Comparison of ENCODE assay signal across 1 cellular context in the genomic region with DNA sequence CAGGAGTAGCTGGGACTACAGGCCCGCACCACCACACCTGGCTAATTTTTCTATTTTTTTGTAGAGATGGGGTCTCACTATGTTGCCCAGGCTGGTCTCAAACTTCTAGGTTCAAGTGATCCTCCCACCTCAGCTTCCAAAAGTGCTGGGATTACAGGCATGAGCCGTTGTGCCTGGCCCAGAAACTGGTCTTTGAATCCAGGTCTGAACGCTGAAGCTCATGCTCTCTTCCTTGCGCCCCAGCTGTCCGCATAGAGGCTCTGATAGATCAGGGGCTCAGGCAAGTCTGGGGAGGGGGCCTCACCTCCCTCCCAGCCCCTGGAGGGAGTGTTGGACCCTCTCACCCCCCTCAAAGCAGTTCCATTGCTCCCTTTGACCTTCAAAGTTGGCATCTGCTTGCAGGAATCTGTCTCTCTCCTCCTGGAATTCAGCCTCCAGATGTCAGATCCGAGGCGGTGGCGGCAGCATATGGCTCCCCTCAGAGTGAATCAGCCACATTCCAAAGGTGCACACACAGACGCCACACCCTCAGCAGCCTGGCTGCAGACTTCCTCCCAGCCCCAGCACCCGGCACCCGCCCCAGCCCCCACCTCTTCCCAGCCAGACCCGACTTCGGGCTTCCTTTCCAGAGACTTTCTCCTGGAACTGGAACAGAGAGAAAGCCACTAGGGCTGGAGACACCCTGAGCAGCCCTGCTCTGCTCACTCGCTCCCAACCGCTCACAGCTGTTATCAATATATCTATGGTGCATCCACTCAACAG.
TF ChIP-seq lines count a peak whose summit lies in the region.

No MANE protein-coding gene starts in this region.

TF ChIP-seq in GM23338, 12 proteins besides CTCF, POLR2A, EP300 and RAD21 (continued from another document):
- TF ChIP-seq, protein P1, sequence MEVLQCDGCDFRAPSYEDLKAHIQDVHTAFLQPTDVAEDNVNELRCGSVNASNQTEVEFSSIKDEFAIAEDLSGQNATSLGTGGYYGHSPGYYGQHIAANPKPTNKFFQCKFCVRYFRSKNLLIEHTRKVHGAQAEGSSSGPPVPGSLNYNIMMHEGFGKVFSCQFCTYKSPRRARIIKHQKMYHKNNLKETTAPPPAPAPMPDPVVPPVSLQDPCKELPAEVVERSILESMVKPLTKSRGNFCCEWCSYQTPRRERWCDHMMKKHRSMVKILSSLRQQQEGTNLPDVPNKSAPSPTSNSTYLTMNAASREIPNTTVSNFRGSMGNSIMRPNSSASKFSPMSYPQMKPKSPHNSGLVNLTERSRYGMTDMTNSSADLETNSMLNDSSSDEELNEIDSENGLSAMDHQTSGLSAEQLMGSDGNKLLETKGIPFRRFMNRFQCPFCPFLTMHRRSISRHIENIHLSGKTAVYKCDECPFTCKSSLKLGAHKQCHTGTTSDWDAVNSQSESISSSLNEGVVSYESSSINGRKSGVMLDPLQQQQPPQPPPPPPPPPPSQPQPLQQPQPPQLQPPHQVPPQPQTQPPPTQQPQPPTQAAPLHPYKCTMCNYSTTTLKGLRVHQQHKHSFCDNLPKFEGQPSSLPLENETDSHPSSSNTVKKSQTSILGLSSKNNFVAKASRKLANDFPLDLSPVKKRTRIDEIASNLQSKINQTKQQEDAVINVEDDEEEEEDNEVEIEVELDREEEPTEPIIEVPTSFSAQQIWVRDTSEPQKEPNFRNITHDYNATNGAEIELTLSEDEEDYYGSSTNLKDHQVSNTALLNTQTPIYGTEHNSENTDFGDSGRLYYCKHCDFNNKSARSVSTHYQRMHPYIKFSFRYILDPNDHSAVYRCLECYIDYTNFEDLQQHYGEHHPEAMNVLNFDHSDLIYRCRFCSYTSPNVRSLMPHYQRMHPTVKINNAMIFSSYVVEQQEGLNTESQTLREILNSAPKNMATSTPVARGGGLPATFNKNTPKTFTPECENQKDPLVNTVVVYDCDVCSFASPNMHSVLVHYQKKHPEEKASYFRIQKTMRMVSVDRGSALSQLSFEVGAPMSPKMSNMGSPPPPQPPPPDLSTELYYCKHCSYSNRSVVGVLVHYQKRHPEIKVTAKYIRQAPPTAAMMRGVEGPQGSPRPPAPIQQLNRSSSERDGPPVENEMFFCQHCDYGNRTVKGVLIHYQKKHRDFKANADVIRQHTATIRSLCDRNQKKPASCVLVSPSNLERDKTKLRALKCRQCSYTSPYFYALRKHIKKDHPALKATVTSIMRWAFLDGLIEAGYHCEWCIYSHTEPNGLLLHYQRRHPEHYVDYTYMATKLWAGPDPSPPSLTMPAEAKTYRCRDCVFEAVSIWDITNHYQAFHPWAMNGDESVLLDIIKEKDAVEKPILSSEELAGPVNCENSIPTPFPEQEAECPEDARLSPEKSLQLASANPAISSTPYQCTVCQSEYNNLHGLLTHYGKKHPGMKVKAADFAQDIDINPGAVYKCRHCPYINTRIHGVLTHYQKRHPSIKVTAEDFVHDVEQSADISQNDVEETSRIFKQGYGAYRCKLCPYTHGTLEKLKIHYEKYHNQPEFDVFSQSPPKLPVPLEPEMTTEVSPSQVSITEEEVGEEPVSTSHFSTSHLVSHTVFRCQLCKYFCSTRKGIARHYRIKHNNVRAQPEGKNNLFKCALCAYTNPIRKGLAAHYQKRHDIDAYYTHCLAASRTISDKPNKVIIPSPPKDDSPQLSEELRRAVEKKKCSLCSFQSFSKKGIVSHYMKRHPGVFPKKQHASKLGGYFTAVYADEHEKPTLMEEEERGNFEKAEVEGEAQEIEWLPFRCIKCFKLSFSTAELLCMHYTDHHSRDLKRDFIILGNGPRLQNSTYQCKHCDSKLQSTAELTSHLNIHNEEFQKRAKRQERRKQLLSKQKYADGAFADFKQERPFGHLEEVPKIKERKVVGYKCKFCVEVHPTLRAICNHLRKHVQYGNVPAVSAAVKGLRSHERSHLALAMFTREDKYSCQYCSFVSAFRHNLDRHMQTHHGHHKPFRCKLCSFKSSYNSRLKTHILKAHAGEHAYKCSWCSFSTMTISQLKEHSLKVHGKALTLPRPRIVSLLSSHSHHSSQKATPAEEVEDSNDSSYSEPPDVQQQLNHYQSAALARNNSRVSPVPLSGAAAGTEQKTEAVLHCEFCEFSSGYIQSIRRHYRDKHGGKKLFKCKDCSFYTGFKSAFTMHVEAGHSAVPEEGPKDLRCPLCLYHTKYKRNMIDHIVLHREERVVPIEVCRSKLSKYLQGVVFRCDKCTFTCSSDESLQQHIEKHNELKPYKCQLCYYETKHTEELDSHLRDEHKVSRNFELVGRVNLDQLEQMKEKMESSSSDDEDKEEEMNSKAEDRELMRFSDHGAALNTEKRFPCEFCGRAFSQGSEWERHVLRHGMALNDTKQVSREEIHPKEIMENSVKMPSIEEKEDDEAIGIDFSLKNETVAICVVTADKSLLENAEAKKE (CRISPR knock-in tag; IDR thresholded peaks at IDR 0.05), result no peak
- TF ChIP-seq EZH2phosphoT487 (IDR thresholded peaks at IDR 0.05; ENCODE audit: unreplicated experiment) (no peak), EZH2 (IDR thresholded peaks at IDR 0.05; ENCODE audit: low read depth, unreplicated experiment) (no peak), POLR2AphosphoS5 (IDR thresholded peaks at IDR 0.05; ENCODE audit: low read depth) (no peak), ZNF114 (CRISPR knock-in tag; IDR thresholded peaks at IDR 0.05) (no peak), ZNF331 (CRISPR knock-in tag; IDR thresholded peaks at IDR 0.05; ENCODE audit: low read depth) (no peak), NANOG (IDR thresholded peaks at IDR 0.05; ENCODE audit: borderline replicate concordance) (no peak), STAT1 (IDR thresholded peaks at IDR 0.05; ENCODE audit: unreplicated experiment) (no peak), CREB1 (CRISPR knock-in tag; IDR thresholded peaks at IDR 0.05; ENCODE audit: low read depth) (no peak)
